8 cellular contexts compared by ENCODE assay signal in the genomic region with DNA sequence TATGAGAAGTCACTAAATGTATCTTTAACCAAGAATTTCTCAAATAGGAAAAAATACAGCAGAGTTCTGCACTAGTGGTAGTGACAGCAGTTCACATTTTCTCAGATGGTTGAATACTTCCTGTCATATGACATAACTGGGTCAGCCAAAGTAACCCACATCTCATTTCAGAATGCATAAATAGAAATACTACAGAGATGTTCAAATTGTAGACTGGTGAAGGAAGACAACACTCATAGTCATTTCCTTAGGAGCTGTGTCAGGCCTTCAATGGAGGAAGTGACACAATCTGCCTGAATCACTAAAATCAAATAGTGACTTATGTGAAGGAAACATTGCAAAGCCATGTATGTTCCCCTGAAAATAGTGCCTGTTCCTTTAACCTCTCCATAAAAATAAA. TPM values are rescaled to one million over a fixed set of nuclear protein-coding genes. Genes with fewer than 3 reads are reported as not detected.
DNase-seq lines count a peak whose midpoint lies in the region; ATAC-seq and TF ChIP-seq lines count a peak whose summit lies in the region.

No MANE protein-coding gene starts in this region.

- no peak overlapping the region for H2AFZ ChIP-seq in Loucy (ENCODE audit: low read length)

- peaks cover 59% of the 10 kb centered on the region for H3K4me1 ChIP-seq in Loucy (ENCODE audit: insufficient read depth, low read length, poor library complexity, severe bottlenecking)
- peaks cover 73% of the 10 kb centered on the region for H3K4me1 ChIP-seq in adipocyte (ENCODE audit: control insufficient read depth, insufficient read depth, low read length)
- peaks cover 13 to 45% of the 10 kb centered on the region in 2 donors for H3K4me1 ChIP-seq in lung (ENCODE audit: control insufficient read depth in 2 of 2, insufficient read depth in 2 of 2, low read length in 2 of 2)

- peaks cover 13% of the 10 kb centered on the region; the same call in 1 of the 2 replicates for H3K79me2 ChIP-seq in Loucy (ENCODE audit: insufficient read depth, low read length)

- TF ChIP-seq CTCF in Loucy (conservative IDR thresholded peaks at IDR 0.05; ENCODE audit: low read length) (no peak), lung (IDR thresholded peaks at IDR 0.05; ENCODE audit: control extremely low read depth, extremely low read depth) (no peak)

- H3K9me3 ChIP-seq in Loucy (ENCODE audit: insufficient read depth, low read depth, low read length) (no peaks in the 10 kb centered on the region), adipocyte (ENCODE audit: control insufficient read depth, low read length) (no peaks in the 10 kb centered on the region), lung (ENCODE audit: control insufficient read depth in 2 of 2, insufficient read depth in 1 of 2, low read length in 1 of 2) (no peaks in the 10 kb centered on the region)

- ATAC-seq in GM18498 (IDR thresholded peaks at IDR 0.05; ENCODE audit: unreplicated experiment) (peak; percentile 90), GM21619 (IDR thresholded peaks at IDR 0.05; ENCODE audit: unreplicated experiment) (peak; percentile 97), lung (ENCODE audit: insufficient read depth, low FRiP score) (peak; percentile 64)

- H3K4me2 ChIP-seq in Loucy (ENCODE audit: low read depth, low read length, poor library complexity, severe bottlenecking) = peak overlapping the region; percentile 64

- H3K36me3 ChIP-seq in Loucy (ENCODE audit: insufficient read depth, low read length) = no peaks in the 10 kb centered on the region
- peaks cover 46% of the 10 kb centered on the region for H3K36me3 ChIP-seq in adipocyte (ENCODE audit: control insufficient read depth, insufficient read depth, low read length, severe bottlenecking)
- peaks cover 0 to 5% of the 10 kb centered on the region in 2 donors for H3K36me3 ChIP-seq in lung (ENCODE audit: control insufficient read depth in 2 of 2, insufficient read depth in 2 of 2, low read length in 2 of 2)

- H3K27me3 ChIP-seq in Loucy (ENCODE audit: insufficient read depth, low read length, poor library complexity, severe bottlenecking) = no peaks in the 10 kb centered on the region
- H3K27me3 ChIP-seq in adipocyte (replicated peaks; ENCODE audit: control insufficient read depth, insufficient read depth, low read length) = no peaks in the 10 kb centered on the region
- no peaks in the 10 kb centered on the region for H3K27me3 ChIP-seq in lung (ENCODE audit: control insufficient read depth, insufficient read depth)

- peaks cover 4% of the 10 kb centered on the region for H3F3A ChIP-seq in Loucy (ENCODE audit: low read depth)

- no peaks in the 10 kb centered on the region for H4K20me1 ChIP-seq in Loucy (ENCODE audit: insufficient read depth, low read length, poor library complexity, severe bottlenecking)

- DNase-seq in adipocyte (ENCODE audit: low read depth) (peak; percentile 34), lung (ENCODE audit: low spot score) (no peak), NCI-H2196 (lab: John Stamatoyannopoulos, UW; ENCODE audit: unreplicated experiment) (no peak), NCI-H748 treated with DMSO at 0.1 percent for 48 hours (lab: John Stamatoyannopoulos, UW) (no peak), RPMI8226 (no peak)

- H3K4me3 ChIP-seq in Loucy (ENCODE audit: low read length, poor library complexity, severe bottlenecking) (peak overlapping the region; percentile 48), adipocyte (ENCODE audit: low read length) (no peak overlapping the region), lung (no peak overlapping the region)

- H3K9me2 ChIP-seq in Loucy (replicated peaks; ENCODE audit: low read depth, low read length) = no peaks in the 10 kb centered on the region

- H3K9ac ChIP-seq in Loucy (ENCODE audit: low read depth, low read length, poor library complexity, severe bottlenecking) (peak overlapping the region; percentile 40), adipocyte (ENCODE audit: low read length) (no peak overlapping the region)

- no peak overlapping the region for H3K27ac ChIP-seq in lung (ENCODE audit: low read depth in 1 of 2, low read length in 1 of 2)

RNA-seq across cellular contexts. Expression of gene FERMT2, which starts 32.4 kb away (rescaled TPM):
- total RNA-seq in lung = 100 to 1,000 TPM in 1 of 2 donors, 10 to 100 TPM in 1; 88.5 to 170 TPM
- 10 to 100 TPM; 33.2 to 44.8 TPM for polyA plus RNA-seq in lung
